ENCODE assay signal across 1 cellular context in genomic region chr1:1432951-1433803, GRCh38.
A peak's percentile ranks its signal among the peaks of the same experiment; 100 is the strongest.
TF ChIP-seq lines count a peak whose summit lies in the region.

No MANE protein-coding gene starts in this region.

TF ChIP-seq in HepG2, 621 proteins besides CTCF, POLR2A, EP300 and RAD21 (continued from another document and continues in another):
- TF ChIP-seq ARID5B (CRISPR knock-in tag; IDR thresholded peaks at IDR 0.05) (peak; percentile 85), ZNF747 (CRISPR knock-in tag; IDR thresholded peaks at IDR 0.05; ENCODE audit: borderline replicate concordance) (peak; percentile 94), PAX8 (CRISPR knock-in tag; IDR thresholded peaks at IDR 0.05; ENCODE audit: borderline replicate concordance) (no peak), IRX3 (CRISPR knock-in tag; IDR thresholded peaks at IDR 0.05; ENCODE audit: borderline replicate concordance, low read depth) (no peak), KMT2B (CRISPR knock-in tag; IDR thresholded peaks at IDR 0.05) (peak; percentile 54; the same call in 1 of the 2 replicates), HNRNPLL (IDR thresholded peaks at IDR 0.05; ENCODE audit: low read depth, low read length, poor library complexity, severe bottlenecking) (peak; percentile 91), ZNF883 (CRISPR knock-in tag; IDR thresholded peaks at IDR 0.05; ENCODE audit: not compliant biosample characterization) (peak; percentile 72), ZBTB43 (CRISPR knock-in tag; conservative IDR thresholded peaks at IDR 0.05) (peak; percentile 63; the same call in 1 of the 2 replicates), IKZF1 (IDR thresholded peaks at IDR 0.05) (no peak), MTA3 (CRISPR knock-in tag; IDR thresholded peaks at IDR 0.05) (no peak), MIXL1 (CRISPR knock-in tag; IDR thresholded peaks at IDR 0.05) (0 out of 2 replicates have a peak, but pooled peaks have one; percentile 40), IKZF5 (CRISPR knock-in tag; IDR thresholded peaks at IDR 0.05) (peak; percentile 98), ZBTB3 (CRISPR knock-in tag; IDR thresholded peaks at IDR 0.05; ENCODE audit: borderline replicate concordance, low read depth) (peak; percentile 71; the same call in 1 of the 2 replicates), KDM5B (CRISPR knock-in tag; IDR thresholded peaks at IDR 0.05; ENCODE audit: borderline replicate concordance) (peak; percentile 72; the same call in 1 of the 2 replicates), KLF13 (CRISPR knock-in tag; IDR thresholded peaks at IDR 0.05) (0 out of 2 replicates have a peak, but pooled peaks have one; percentile 21), POLR2AphosphoS2 (IDR thresholded peaks at IDR 0.05; ENCODE audit: low read depth, low read length) (no peak), CHD2 (IDR thresholded peaks at IDR 0.05; ENCODE audit: low read depth, low read length) (peak; percentile 59; the same call in 1 of the 2 replicates), MTA1 (CRISPR knock-in tag; IDR thresholded peaks at IDR 0.05; ENCODE audit: borderline replicate concordance) (peak; percentile 39; the same call in 1 of the 2 replicates), RCOR2 (CRISPR knock-in tag; IDR thresholded peaks at IDR 0.05) (peak; percentile 65), FIP1L1 (IDR thresholded peaks at IDR 0.05; ENCODE audit: borderline replicate concordance, insufficient read depth, low read depth, low read length) (no peak), ZNF557 (CRISPR knock-in tag; IDR thresholded peaks at IDR 0.05) (no peak), YY1 (IDR thresholded peaks at IDR 0.05; ENCODE audit: insufficient read depth, insufficient replicate concordance, low read depth, low read length) (peak; percentile 38), ZNF121 (CRISPR knock-in tag; IDR thresholded peaks at IDR 0.05) (peak; percentile 61; the same call in 1 of the 2 replicates), PTBP1 (IDR thresholded peaks at IDR 0.05; ENCODE audit: low read depth, low read length, poor library complexity, severe bottlenecking) (peak; percentile 20), ZFP1 (CRISPR knock-in tag; IDR thresholded peaks at IDR 0.05) (no peak), PAWR (CRISPR knock-in tag; IDR thresholded peaks at IDR 0.05; ENCODE audit: borderline replicate concordance) (0 out of 2 replicates have a peak, but pooled peaks have one; percentile 64), RBFOX2 (IDR thresholded peaks at IDR 0.05; ENCODE audit: low read depth, low read length) (peak; percentile 86), PPARG (CRISPR knock-in tag; conservative IDR thresholded peaks at IDR 0.05) (peak; percentile 64; the same call in 1 of the 2 replicates), NONO (IDR thresholded peaks at IDR 0.05) (no peak), NONO (CRISPR knock-in tag; conservative IDR thresholded peaks at IDR 0.05) (peak; percentile 61; the same call in 1 of the 2 replicates), PCBP1 (IDR thresholded peaks at IDR 0.05; ENCODE audit: borderline replicate concordance, low read depth, low read length) (peak; percentile 86; the same call in 1 of the 2 replicates), TAF1 (CRISPR knock-in tag; IDR thresholded peaks at IDR 0.05) (peak; percentile 90), ZNF232 (CRISPR knock-in tag; IDR thresholded peaks at IDR 0.05; ENCODE audit: borderline replicate concordance) (peak; percentile 65; the same call in 1 of the 2 replicates), SP5 (CRISPR knock-in tag; IDR thresholded peaks at IDR 0.05; ENCODE audit: borderline replicate concordance, low read depth) (peak; percentile 90), EEA1 (CRISPR knock-in tag; IDR thresholded peaks at IDR 0.05; ENCODE audit: borderline replicate concordance) (peak; percentile 23; the same call in 1 of the 2 replicates), PAF1 (CRISPR knock-in tag; IDR thresholded peaks at IDR 0.05) (peak; percentile 40), THAP7 (CRISPR knock-in tag; IDR thresholded peaks at IDR 0.05) (0 out of 2 replicates have a peak, but pooled peaks have one; percentile 65), NCOR1 (IDR thresholded peaks at IDR 0.05; ENCODE audit: borderline replicate concordance, low read length) (peak; percentile 86; the same call in 1 of the 2 replicates)
- TF ChIP-seq, protein P1, sequence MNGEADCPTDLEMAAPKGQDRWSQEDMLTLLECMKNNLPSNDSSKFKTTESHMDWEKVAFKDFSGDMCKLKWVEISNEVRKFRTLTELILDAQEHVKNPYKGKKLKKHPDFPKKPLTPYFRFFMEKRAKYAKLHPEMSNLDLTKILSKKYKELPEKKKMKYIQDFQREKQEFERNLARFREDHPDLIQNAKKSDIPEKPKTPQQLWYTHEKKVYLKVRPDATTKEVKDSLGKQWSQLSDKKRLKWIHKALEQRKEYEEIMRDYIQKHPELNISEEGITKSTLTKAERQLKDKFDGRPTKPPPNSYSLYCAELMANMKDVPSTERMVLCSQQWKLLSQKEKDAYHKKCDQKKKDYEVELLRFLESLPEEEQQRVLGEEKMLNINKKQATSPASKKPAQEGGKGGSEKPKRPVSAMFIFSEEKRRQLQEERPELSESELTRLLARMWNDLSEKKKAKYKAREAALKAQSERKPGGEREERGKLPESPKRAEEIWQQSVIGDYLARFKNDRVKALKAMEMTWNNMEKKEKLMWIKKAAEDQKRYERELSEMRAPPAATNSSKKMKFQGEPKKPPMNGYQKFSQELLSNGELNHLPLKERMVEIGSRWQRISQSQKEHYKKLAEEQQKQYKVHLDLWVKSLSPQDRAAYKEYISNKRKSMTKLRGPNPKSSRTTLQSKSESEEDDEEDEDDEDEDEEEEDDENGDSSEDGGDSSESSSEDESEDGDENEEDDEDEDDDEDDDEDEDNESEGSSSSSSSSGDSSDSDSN (CRISPR knock-in tag; IDR thresholded peaks at IDR 0.05): peak; percentile 97
- TF ChIP-seq, protein P2, sequence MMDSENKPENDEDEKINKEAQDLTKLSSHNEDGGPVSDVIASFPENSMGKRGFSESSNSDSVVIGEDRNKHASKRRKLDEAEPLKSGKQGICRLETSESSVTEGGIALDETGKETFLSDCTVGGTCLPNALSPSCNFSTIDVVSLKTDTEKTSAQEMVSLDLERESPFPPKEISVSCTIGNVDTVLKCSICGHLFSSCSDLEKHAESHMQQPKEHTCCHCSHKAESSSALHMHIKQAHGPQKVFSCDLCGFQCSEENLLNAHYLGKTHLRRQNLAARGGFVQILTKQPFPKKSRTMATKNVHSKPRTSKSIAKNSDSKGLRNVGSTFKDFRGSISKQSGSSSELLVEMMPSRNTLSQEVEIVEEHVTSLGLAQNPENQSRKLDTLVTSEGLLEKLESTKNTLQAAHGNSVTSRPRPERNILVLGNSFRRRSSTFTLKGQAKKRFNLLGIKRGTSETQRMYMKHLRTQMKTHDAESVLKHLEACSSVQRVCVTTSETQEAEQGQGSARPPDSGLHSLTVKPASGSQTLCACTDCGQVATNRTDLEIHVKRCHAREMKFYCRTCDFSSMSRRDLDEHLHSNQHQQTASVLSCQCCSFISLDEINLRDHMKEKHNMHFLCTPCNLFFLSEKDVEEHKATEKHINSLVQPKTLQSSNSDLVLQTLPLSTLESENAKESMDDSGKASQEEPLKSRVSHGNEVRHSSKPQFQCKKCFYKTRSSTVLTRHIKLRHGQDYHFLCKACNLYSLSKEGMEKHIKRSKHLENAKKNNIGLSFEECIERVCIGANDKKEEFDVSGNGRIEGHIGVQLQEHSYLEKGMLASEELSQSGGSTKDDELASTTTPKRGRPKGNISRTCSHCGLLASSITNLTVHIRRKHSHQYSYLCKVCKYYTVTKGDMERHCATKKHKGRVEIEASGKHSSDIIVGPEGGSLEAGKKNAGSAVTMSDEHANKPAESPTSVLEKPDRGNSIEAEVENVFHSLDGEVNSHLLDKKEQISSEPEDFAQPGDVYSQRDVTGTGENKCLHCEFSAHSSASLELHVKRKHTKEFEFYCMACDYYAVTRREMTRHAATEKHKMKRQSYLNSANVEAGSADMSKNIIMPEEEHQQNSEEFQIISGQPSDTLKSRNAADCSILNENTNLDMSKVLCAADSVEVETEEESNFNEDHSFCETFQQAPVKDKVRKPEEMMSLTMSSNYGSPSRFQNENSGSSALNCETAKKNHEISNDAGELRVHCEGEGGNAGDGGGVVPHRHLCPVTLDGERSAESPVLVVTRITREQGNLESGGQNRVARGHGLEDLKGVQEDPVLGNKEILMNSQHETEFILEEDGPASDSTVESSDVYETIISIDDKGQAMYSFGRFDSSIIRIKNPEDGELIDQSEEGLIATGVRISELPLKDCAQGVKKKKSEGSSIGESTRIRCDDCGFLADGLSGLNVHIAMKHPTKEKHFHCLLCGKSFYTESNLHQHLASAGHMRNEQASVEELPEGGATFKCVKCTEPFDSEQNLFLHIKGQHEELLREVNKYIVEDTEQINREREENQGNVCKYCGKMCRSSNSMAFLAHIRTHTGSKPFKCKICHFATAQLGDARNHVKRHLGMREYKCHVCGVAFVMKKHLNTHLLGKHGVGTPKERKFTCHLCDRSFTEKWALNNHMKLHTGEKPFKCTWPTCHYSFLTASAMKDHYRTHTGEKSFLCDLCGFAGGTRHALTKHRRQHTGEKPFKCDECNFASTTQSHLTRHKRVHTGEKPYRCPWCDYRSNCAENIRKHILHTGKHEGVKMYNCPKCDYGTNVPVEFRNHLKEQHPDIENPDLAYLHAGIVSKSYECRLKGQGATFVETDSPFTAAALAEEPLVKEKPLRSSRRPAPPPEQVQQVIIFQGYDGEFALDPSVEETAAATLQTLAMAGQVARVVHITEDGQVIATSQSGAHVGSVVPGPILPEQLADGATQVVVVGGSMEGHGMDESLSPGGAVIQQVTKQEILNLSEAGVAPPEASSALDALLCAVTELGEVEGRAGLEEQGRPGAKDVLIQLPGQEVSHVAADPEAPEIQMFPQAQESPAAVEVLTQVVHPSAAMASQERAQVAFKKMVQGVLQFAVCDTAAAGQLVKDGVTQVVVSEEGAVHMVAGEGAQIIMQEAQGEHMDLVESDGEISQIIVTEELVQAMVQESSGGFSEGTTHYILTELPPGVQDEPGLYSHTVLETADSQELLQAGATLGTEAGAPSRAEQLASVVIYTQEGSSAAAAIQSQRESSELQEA (CRISPR knock-in tag; IDR thresholded peaks at IDR 0.05; ENCODE audit: not compliant biosample characterization): peak; percentile 22
- TF ChIP-seq, protein P3, sequence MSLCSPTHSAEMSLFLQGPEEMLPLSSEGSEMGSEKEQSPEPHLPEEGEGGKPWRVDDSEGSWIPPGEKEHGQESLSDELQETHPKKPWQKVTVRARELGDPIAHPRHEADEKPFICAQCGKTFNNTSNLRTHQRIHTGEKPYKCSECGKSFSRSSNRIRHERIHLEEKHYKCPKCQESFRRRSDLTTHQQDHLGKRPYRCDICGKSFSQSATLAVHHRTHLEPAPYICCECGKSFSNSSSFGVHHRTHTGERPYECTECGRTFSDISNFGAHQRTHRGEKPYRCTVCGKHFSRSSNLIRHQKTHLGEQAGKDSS (CRISPR knock-in tag; IDR thresholded peaks at IDR 0.05; ENCODE audit: borderline replicate concordance, low read depth): peak; percentile 77; the same call in 1 of the 2 replicates
